24 cellular contexts compared by ENCODE assay signal in genomic region chr3:184578218-184578617, GRCh38. TPM values are rescaled to one million over a fixed set of nuclear protein-coding genes. Genes with fewer than 3 reads are reported as not detected.
DNase-seq lines count a peak whose midpoint lies in the region; ATAC-seq and TF ChIP-seq lines count a peak whose summit lies in the region.
"Had no signal": no experiment of that assay in that cellular context is flagged by ENCODE, and none has a peak within 500 bp of the region (broad histone marks: within the 10 kb centered on the region; RNA-seq: fewer than 3 reads in every experiment).

No MANE protein-coding gene starts in this region.

- no peak overlapping the region for H3K4me3 ChIP-seq in SK-N-MC
- H3K4me3 ChIP-seq: K562, Peyer's patch had no signal

- H3K27me3 Mint-ChIP-seq in endothelial cell (ENCODE audit: unreplicated experiment) = peaks cover 23% of the 10 kb centered on the region
- H3K27me3 Mint-ChIP-seq in nephron progenitor cell (ENCODE audit: low read depth, poor library complexity) = peaks cover 4% of the 10 kb centered on the region

- no peak overlapping the region for H3K9ac ChIP-seq in SK-N-MC (ENCODE audit: insufficient read length)

- H3K9me3 ChIP-seq in SK-N-MC (ENCODE audit: low read depth, low read length) = no peaks in the 10 kb centered on the region
- H3K9me3 ChIP-seq: Peyer's patch had no signal

- H3K4me3 Mint-ChIP-seq in endothelial cell (ENCODE audit: unreplicated experiment) (no peak overlapping the region), nephron progenitor cell (peak overlapping the region; percentile 13)
- H3K4me3 Mint-ChIP-seq: CD4-positive, alpha-beta T cell; H9; HFFc6 had no signal

- no peak for TF ChIP-seq CTCF in endothelial cell (IDR thresholded peaks at IDR 0.05; ENCODE audit: unreplicated experiment)
- TF ChIP-seq CTCF in nephron progenitor cell (IDR thresholded peaks at IDR 0.05) = no peak

- H3K9me3 Mint-ChIP-seq in endothelial cell (ENCODE audit: unreplicated experiment) (no peaks in the 10 kb centered on the region), nephron progenitor cell (no peaks in the 10 kb centered on the region)
- H3K9me3 Mint-ChIP-seq: CD4-positive, alpha-beta T cell; H9; HFFc6 had no signal

- ATAC-seq in HG03159 (IDR thresholded peaks at IDR 0.05; ENCODE audit: unreplicated experiment) = no peak
- no peak for ATAC-seq in HG02588 (IDR thresholded peaks at IDR 0.05; ENCODE audit: unreplicated experiment)
- ATAC-seq: K562, Right ventricle myocardium inferior had no signal

- peaks cover 99% of the 10 kb centered on the region for H3K36me3 ChIP-seq in SK-N-MC (ENCODE audit: insufficient read depth, low read length)

- peak overlapping the region; percentile 48 for H3K27ac ChIP-seq in SK-N-MC
- H3K27ac ChIP-seq: HL-60, Peyer's patch had no signal

- H3K36me3 Mint-ChIP-seq in endothelial cell (ENCODE audit: low read depth, unreplicated experiment) (peaks cover 17% of the 10 kb centered on the region), nephron progenitor cell (ENCODE audit: low read depth) (peaks cover 50% of the 10 kb centered on the region)

- H3K27ac Mint-ChIP-seq in endothelial cell (ENCODE audit: unreplicated experiment) = peak overlapping the region; percentile 48
- peak overlapping the region; percentile 76 for H3K27ac Mint-ChIP-seq in nephron progenitor cell
- H3K27ac Mint-ChIP-seq: CD4-positive, alpha-beta T cell; H9; HFFc6 had no signal

- peaks cover 51% of the 10 kb centered on the region for H3K4me1 Mint-ChIP-seq in endothelial cell (ENCODE audit: unreplicated experiment)
- H3K4me1 Mint-ChIP-seq in nephron progenitor cell = peaks cover 92% of the 10 kb centered on the region

- DNase-seq in SK-N-MC (ENCODE audit: low read depth, low spot score) = no peak
- no peak for DNase-seq in endothelial cell (ENCODE audit: low spot score)
- DNase-seq in nephron progenitor cell = no peak
- DNase-seq in RPMI8226 = no peak
- DNase-seq in NAMALWA (ENCODE audit: low spot score) = no peak
- DNase-seq: CD4-positive, alpha-beta T cell; COR-L47; DMS79; H9; HFFc6; MM.1S; NCI-H1092 treated with DMSO at 0.1 percent for 48 hours; NCI-H2029 treated with DMSO at 0.1 percent for 48 hours; NCI-H226; NCI-H524; NCI-H82; Peyer's patch had no signal

RNA-seq across cellular contexts. Expression of gene EPHB3, which starts 16.6 kb away (rescaled TPM):
- total RNA-seq in endothelial cell (ENCODE audit: unreplicated experiment) = 4.3 TPM
- total RNA-seq: HepG2, K562, OCI-LY7 had no signal
